8 cellular contexts compared by ENCODE assay signal in genomic region chr7:149027560-149028345, GRCh38. TPM values are rescaled to one million over a fixed set of nuclear protein-coding genes. Genes with fewer than 3 reads are reported as not detected.
DNase-seq lines count a peak whose midpoint lies in the region; ATAC-seq and TF ChIP-seq lines count a peak whose summit lies in the region.

No MANE protein-coding gene starts in this region.

- peak; percentile 25 for DNase-seq in NCI-H1694 (lab: John Stamatoyannopoulos, UW)
- DNase-seq in NCI-H1694 treated with DMSO at 0.1 percent for 48 hours (lab: John Stamatoyannopoulos, UW) = no peak
- DNase-seq in RPMI8226 = peak; percentile 23
- DNase-seq in epithelial cell of esophagus (ENCODE audit: low read depth) = peak; percentile 17
- no peak for DNase-seq in neural crest cell (ENCODE audit: low read depth, low spot score)
- DNase-seq in NCI-H345 (lab: John Stamatoyannopoulos, UW) = no peak
- no peak for DNase-seq in GM19238 (ENCODE audit: insufficient read length, low spot score)

- peaks cover 2% of the 10 kb centered on the region for H3K27me3 Mint-ChIP-seq in neural crest cell (ENCODE audit: low read depth)

- peak overlapping the region; percentile 98 for H3K4me3 Mint-ChIP-seq in neural crest cell

- TF ChIP-seq CTCF in epithelial cell of esophagus (IDR thresholded peaks at IDR 0.05; ENCODE audit: insufficient read depth, low read depth, low read length, missing control alignments) = no peak
- no peak for TF ChIP-seq CTCF in neural crest cell (conservative IDR thresholded peaks at IDR 0.05)

- ATAC-seq in GM18907 (IDR thresholded peaks at IDR 0.05; ENCODE audit: unreplicated experiment) = no peak

- peak overlapping the region; percentile 99 for H3K27ac Mint-ChIP-seq in neural crest cell (ENCODE audit: unreplicated experiment)

- peaks cover 43% of the 10 kb centered on the region for H3K4me1 Mint-ChIP-seq in neural crest cell

- H3K36me3 Mint-ChIP-seq in neural crest cell (ENCODE audit: low read depth) = no peaks in the 10 kb centered on the region

- peaks cover 2% of the 10 kb centered on the region for H3K9me3 Mint-ChIP-seq in neural crest cell

- peak overlapping the region; percentile 68 for H3K4me3 ChIP-seq in epithelial cell of esophagus (ENCODE audit: low read length)

RNA-seq across cellular contexts. Expression of gene PDIA4, which starts 0.6 kb away (rescaled TPM):
- total RNA-seq in neural crest cell = 151 and 154 TPM in 2 replicates

Comparison
In these comparisons a context has a peak if more than half of its experiments do, and no peak if none do; other contexts are left out.
1. DNase-seq: peak in NCI-H1694 (single experiment), RPMI8226 (single experiment) and epithelial cell of esophagus (single experiment); none in NCI-H1694 treated with DMSO at 0.1 percent for 48 hours (single experiment), neural crest cell (single experiment), NCI-H345 (single experiment) and GM19238 (single experiment).